Comparison of ENCODE assay signal across 20 cellular contexts in genomic region chr6:14309516-14309915, GRCh38.
A peak's percentile ranks its signal among the peaks of the same experiment; 100 is the strongest.
DNase-seq lines count a peak whose midpoint lies in the region; ATAC-seq and FAIRE-seq lines count a peak whose summit lies in the region.
"Had no signal": no experiment of that assay in that cellular context is flagged by ENCODE, and none has a peak within 500 bp of the region (broad histone marks: within the 10 kb centered on the region; RNA-seq: fewer than 3 reads in every experiment).

No MANE protein-coding gene starts in this region.

- FAIRE-seq in islet of Langerhans (lab: Jason Lieb, UNC): peak; percentile 96
- FAIRE-seq: G401.6, K562 had no signal

- no peak for ATAC-seq in HG03354 (IDR thresholded peaks at IDR 0.05; ENCODE audit: poor library complexity, severe bottlenecking, unreplicated experiment)
- ATAC-seq: K562, SK-N-SH treated with all-trans-retinoic acid at 6 μM for 48 hours, T-cell had no signal

- peak; percentile 69 for DNase-seq in DMS53 (lab: John Stamatoyannopoulos, UW)
- DNase-seq in NCI-H146 treated with DMSO at 0.1 percent for 48 hours (lab: John Stamatoyannopoulos, UW; ENCODE audit: unreplicated experiment): peak; percentile 76
- peak; percentile 95 for DNase-seq in NCI-H748 treated with DMSO at 0.1 percent for 48 hours (lab: John Stamatoyannopoulos, UW)
- DNase-seq in mesenteric fat pad (ENCODE audit: low spot score): no peak
- DNase-seq in AG08396 (ENCODE audit: low spot score): no peak
- no peak for DNase-seq in NOMO-1 treated with DMSO at 0.1 percent for 48 hours (lab: John Stamatoyannopoulos, UW; ENCODE audit: unreplicated experiment)
- DNase-seq: C1 segment of cervical spinal cord; CD8-positive, alpha-beta memory T cell; NCI-H1436; NCI-H2081 treated with DMSO at 0.1 percent for 48 hours; NCI-H226; NCI-H526; PC-9; SIG-M5; T-cell had no signal

Comparison
In these comparisons a context has a peak if more than half of its experiments do, and no peak if none do; other contexts are left out.
1. DNase-seq: peak in DMS53 (single experiment), NCI-H146 treated with DMSO at 0.1 percent for 48 hours (single experiment) and NCI-H748 treated with DMSO at 0.1 percent for 48 hours (single experiment); none in mesenteric fat pad (single experiment), AG08396 (single experiment) and NOMO-1 treated with DMSO at 0.1 percent for 48 hours (single experiment).